In genomic region chr2:120805011-120805410, GRCh38 we compare ENCODE assay signal across 15 cellular contexts.
"Had no signal": no experiment of that assay in that cellular context is flagged by ENCODE, and none has a peak within 500 bp of the region (broad histone marks: within the 10 kb centered on the region; RNA-seq: fewer than 3 reads in every experiment).

No MANE protein-coding gene starts in this region.

- H3K4me1 ChIP-seq: foreskin keratinocyte, right atrium auricular region had no signal

- DNase-seq: effector memory CD8-positive, alpha-beta T cell; foreskin keratinocyte; head of caudate nucleus; kidney; left colon; naive thymus-derived CD4-positive, alpha-beta T cell; nephron progenitor cell; posterior cingulate gyrus; stimulated activated CD4-positive, alpha-beta T cell treated with anti-CD3 and anti-CD28 coated beads, Interleukin-4, amount 100 ng/mL, for 1 hour; stimulated activated CD8-positive, alpha-beta memory T cell treated with anti-CD3 and anti-CD28 coated beads, Interleukin-4, amount 100 ng/mL, for 48 hours; stimulated activated naive CD8-positive, alpha-beta T cell treated with anti-CD3 and anti-CD28 coated beads, Interleukin-15, Interleukin-2, amounts not matched to agents 100 U/mL and 50 U/mL, for 24 hours; trophoblast cell had no signal

- H2AFZ ChIP-seq: hepatocyte had no signal

- H3K27me3 ChIP-seq: foreskin keratinocyte, hepatocyte, right atrium auricular region had no signal

- H3K4me3 ChIP-seq: hepatocyte, right atrium auricular region had no signal

- H3K36me3 ChIP-seq: right atrium auricular region had no signal

- H3K27ac ChIP-seq: foreskin keratinocyte, hepatocyte, right atrium auricular region had no signal

- H3K4me2 ChIP-seq: hepatocyte had no signal

- H3K79me2 ChIP-seq: hepatocyte had no signal

- H3K9me3 ChIP-seq: right atrium auricular region had no signal

- ATAC-seq: effector memory CD8-positive, alpha-beta T cell; foreskin keratinocyte; left colon; naive thymus-derived CD4-positive, alpha-beta T cell; stimulated activated effector memory CD8-positive, alpha-beta T cell treated with anti-CD3 and anti-CD28 coated beads, Interleukin-12 subunit alpha, Interleukin-12 subunit beta, amount 100 ng/mL, for 72 hours; stimulated activated naive CD8-positive, alpha-beta T cell treated with anti-CD3 and anti-CD28 coated beads, Interleukin-15, Interleukin-2, amounts not matched to agents 100 U/mL and 50 U/mL, for 24 hours had no signal
